ENCODE assay signal across 21 cellular contexts in genomic region chr10:58359541-58359940, GRCh38. TPM values are rescaled to one million over a fixed set of nuclear protein-coding genes. Genes with fewer than 3 reads are reported as not detected.
DNase-seq lines count a peak whose midpoint lies in the region; ATAC-seq, FAIRE-seq and TF ChIP-seq lines count a peak whose summit lies in the region.
"Had no signal": no experiment of that assay in that cellular context is flagged by ENCODE, and none has a peak within 500 bp of the region (broad histone marks: within the 10 kb centered on the region; RNA-seq: fewer than 3 reads in every experiment).

No MANE protein-coding gene starts in this region.

- peaks cover 49% of the 10 kb centered on the region for H3K4me1 Mint-ChIP-seq in activated naive CD4-positive, alpha-beta T cell treated with anti-CD3 and anti-CD28 coated beads, Interleukin-2, amount 50 U/mL, for 24 hours
- H3K4me1 Mint-ChIP-seq in naive thymus-derived CD4-positive, alpha-beta T cell: peaks cover 13 to 61% (median 36%) of the 10 kb centered on the region in 7 donors
- H3K4me1 Mint-ChIP-seq in stimulated activated naive B cell treated with anti-CD40 and anti-IgM and Interleukin-4, amounts not matched to agents 10 μg/mL and 1 μg/mL and 100 μg/mL, for 72 hours: peaks cover 21 to 33% of the 10 kb centered on the region in 2 donors

- ATAC-seq in naive thymus-derived CD4-positive, alpha-beta T cell: peak; percentile 55
- ATAC-seq in stimulated activated naive B cell treated with anti-CD40 and anti-IgM and Interleukin-4, amounts not matched to agents 10 μg/mL and 1 μg/mL and 100 μg/mL, for 72 hours (replicated peaks): peak; percentile 59 to 76
- ATAC-seq in GM18909 (IDR thresholded peaks at IDR 0.05; ENCODE audit: poor library complexity, unreplicated experiment) (no peak), GM21737 (IDR thresholded peaks at IDR 0.05; ENCODE audit: unreplicated experiment) (no peak)

- no peaks in the 10 kb centered on the region for H3K27me3 Mint-ChIP-seq in activated naive CD4-positive, alpha-beta T cell treated with anti-CD3 and anti-CD28 coated beads, Interleukin-2, amount 50 U/mL, for 24 hours
- no peaks in the 10 kb centered on the region for H3K27me3 Mint-ChIP-seq in naive thymus-derived CD4-positive, alpha-beta T cell
- no peaks in the 10 kb centered on the region for H3K27me3 Mint-ChIP-seq in stimulated activated naive B cell treated with anti-CD40 and anti-IgM and Interleukin-4, amounts not matched to agents 10 μg/mL and 1 μg/mL and 100 μg/mL, for 72 hours
- H3K27me3 Mint-ChIP-seq: CD4-positive, CD25-positive, alpha-beta regulatory T cell had no signal

- CTCF ChIA-PET in naive thymus-derived CD4-positive, alpha-beta T cell (lab: Charles Lee): interaction anchor here (1.2 kb wide), 1 partner anchor 60 kb away, joined by 5 read pairs; no protein-coding TSS in a partner anchor

- TF ChIP-seq POLR2A in H54 (IDR thresholded peaks at IDR 0.05; ENCODE audit: low read depth, low read length): no peak

- POLR2A ChIA-PET in naive thymus-derived CD4-positive, alpha-beta T cell (lab: Charles Lee): interaction anchor here (1.9 kb wide), 1 partner anchor 25 kb away, joined by 5 read pairs; the partner anchor contains the start of gene TFAM

- H3K9me3 ChIP-seq in naive thymus-derived CD4-positive, alpha-beta T cell (ENCODE audit: control insufficient read depth in 2 of 3, low read length in 3 of 3): no peaks in the 10 kb centered on the region

- H3K36me3 ChIP-seq in naive thymus-derived CD4-positive, alpha-beta T cell (ENCODE audit: control insufficient read depth in 2 of 3, insufficient read depth in 3 of 3, low read length in 3 of 3): no peaks in the 10 kb centered on the region
- no peaks in the 10 kb centered on the region for H3K36me3 ChIP-seq in brain microvascular endothelial cell (replicated peaks)

- H3K36me3 Mint-ChIP-seq in activated naive CD4-positive, alpha-beta T cell treated with anti-CD3 and anti-CD28 coated beads, Interleukin-2, amount 50 U/mL, for 24 hours: peaks cover 11% of the 10 kb centered on the region
- H3K36me3 Mint-ChIP-seq in naive thymus-derived CD4-positive, alpha-beta T cell: peaks cover 0 to 15% (median 0%) of the 10 kb centered on the region in 5 donors
- H3K36me3 Mint-ChIP-seq in stimulated activated naive B cell treated with anti-CD40 and anti-IgM and Interleukin-4, amounts not matched to agents 10 μg/mL and 1 μg/mL and 100 μg/mL, for 72 hours: peaks cover 5 to 16% of the 10 kb centered on the region in 2 donors

- H3K4me1 ChIP-seq in naive thymus-derived CD4-positive, alpha-beta T cell (ENCODE audit: control insufficient read depth in 2 of 2, insufficient read depth in 2 of 2, low read length in 2 of 2): peaks cover 0 to 23% of the 10 kb centered on the region in 2 donors

- no peaks in the 10 kb centered on the region for H3K9me3 Mint-ChIP-seq in activated naive CD4-positive, alpha-beta T cell treated with anti-CD3 and anti-CD28 coated beads, Interleukin-2, amount 50 U/mL, for 24 hours
- H3K9me3 Mint-ChIP-seq in naive thymus-derived CD4-positive, alpha-beta T cell: no peaks in the 10 kb centered on the region
- H3K9me3 Mint-ChIP-seq in stimulated activated naive B cell treated with anti-CD40 and anti-IgM and Interleukin-4, amounts not matched to agents 10 μg/mL and 1 μg/mL and 100 μg/mL, for 72 hours: no peaks in the 10 kb centered on the region
- H3K9me3 Mint-ChIP-seq: CD4-positive, CD25-positive, alpha-beta regulatory T cell had no signal

- FAIRE-seq in H54 (lab: Jason Lieb, UNC): peak; percentile 15
- FAIRE-seq: A204.1 had no signal

- no peak overlapping the region for H3K4me3 ChIP-seq in naive thymus-derived CD4-positive, alpha-beta T cell (ENCODE audit: low read length)
- H3K4me3 ChIP-seq in brain microvascular endothelial cell (ENCODE audit: low read depth, low read length): no peak overlapping the region
- H3K4me3 ChIP-seq: PC-9 had no signal

- in situ Hi-C loops in brain microvascular endothelial cell (cut with HindIII; ENCODE audit: low pct_ligation_motif_present, low sequenced_read_pairs): no loop called here

- TF ChIP-seq CTCF in brain microvascular endothelial cell (IDR thresholded peaks at IDR 0.05; ENCODE audit: low read depth, low read length, missing control alignments): no peak

- intact Hi-C loops in naive thymus-derived CD4-positive, alpha-beta T cell (cut with micrococcal nuclease): loop anchor here in 1 of 2 donors (2.0 kb wide), 1 partner anchor 25 kb away; the partner anchor contains the start of gene TFAM

- H3K27ac Mint-ChIP-seq in activated naive CD4-positive, alpha-beta T cell treated with anti-CD3 and anti-CD28 coated beads, Interleukin-2, amount 50 U/mL, for 24 hours: no peak overlapping the region
- peak overlapping the region in 1 of 9 donors; percentile 1 for H3K27ac Mint-ChIP-seq in naive thymus-derived CD4-positive, alpha-beta T cell
- no peak overlapping the region for H3K27ac Mint-ChIP-seq in stimulated activated naive B cell treated with anti-CD40 and anti-IgM and Interleukin-4, amounts not matched to agents 10 μg/mL and 1 μg/mL and 100 μg/mL, for 72 hours

- H3K4me3 Mint-ChIP-seq in activated naive CD4-positive, alpha-beta T cell treated with anti-CD3 and anti-CD28 coated beads, Interleukin-2, amount 50 U/mL, for 24 hours: peak overlapping the region; percentile 49
- H3K4me3 Mint-ChIP-seq in naive thymus-derived CD4-positive, alpha-beta T cell: peak overlapping the region in 5 of 10 donors; percentile 17 to 57 (median 28)
- H3K4me3 Mint-ChIP-seq in stimulated activated naive B cell treated with anti-CD40 and anti-IgM and Interleukin-4, amounts not matched to agents 10 μg/mL and 1 μg/mL and 100 μg/mL, for 72 hours: no peak overlapping the region

- DNase-seq in activated naive CD4-positive, alpha-beta T cell treated with Interleukin-2 at 50 U/mL for 16 hours: no peak
- DNase-seq in H54 (ENCODE audit: insufficient read length, low spot score): no peak
- no peak for DNase-seq in naive thymus-derived CD4-positive, alpha-beta T cell
- no peak for DNase-seq in stimulated activated naive B cell treated with anti-CD40 and anti-IgM and Interleukin-4, amounts not matched to agents 10 μg/mL and 1 μg/mL and 100 μg/mL, for 72 hours
- DNase-seq in brain microvascular endothelial cell: no peak
- DNase-seq: CD4-positive, CD25-positive, alpha-beta regulatory T cell; DMS79; GOT3; IMR-90; NCI-H1105; NCI-H146; NCI-H2029; NCI-H2227 treated with DMSO at 0.1 percent for 48 hours; NCI-H748 treated with DMSO at 0.1 percent for 48 hours; PC-9; RPMI8226; SHP77 had no signal

- H3K27me3 ChIP-seq in naive thymus-derived CD4-positive, alpha-beta T cell (ENCODE audit: control insufficient read depth in 2 of 2, insufficient read depth in 2 of 2, low read length in 2 of 2): no peaks in the 10 kb centered on the region
- no peaks in the 10 kb centered on the region for H3K27me3 ChIP-seq in brain microvascular endothelial cell (replicated peaks)

- H3K27ac ChIP-seq in naive thymus-derived CD4-positive, alpha-beta T cell (ENCODE audit: low read depth, low read length): no peak overlapping the region
- H3K27ac ChIP-seq in brain microvascular endothelial cell: no peak overlapping the region

RNA-seq across cellular contexts. Expression of gene UBE2D1, which starts 24.7 kb away (rescaled TPM):
- total RNA-seq in naive thymus-derived CD4-positive, alpha-beta T cell: 10 to 100 TPM; 11.3 to 23.8 (median 12.8) TPM
- 10 to 100 TPM; 12.3 to 19.2 TPM for polyA plus RNA-seq in naive thymus-derived CD4-positive, alpha-beta T cell

RNA-seq across cellular contexts. Expression of gene TFAM, which starts 25.7 kb away (rescaled TPM):
- 10 to 100 TPM; 33.1 to 63.2 (median 44.8) TPM for total RNA-seq in naive thymus-derived CD4-positive, alpha-beta T cell
- polyA plus RNA-seq in naive thymus-derived CD4-positive, alpha-beta T cell: 10 to 100 TPM; 43.5 to 52.7 TPM

Comparison
In these comparisons a context has a peak if more than half of its experiments do, and no peak if none do; other contexts are left out.
1. ATAC-seq: peak in naive thymus-derived CD4-positive, alpha-beta T cell (single experiment) and stimulated activated naive B cell treated with anti-CD40 and anti-IgM and Interleukin-4, amounts not matched to agents 10 μg/mL and 1 μg/mL and 100 μg/mL, for 72 hours (2 of 2); none in GM18909 (single experiment) and GM21737 (single experiment).